Comparison of ENCODE assay signal across 20 cellular contexts in genomic region chr21:43021756-43022600, GRCh38.
"Had no signal": no experiment of that assay in that cellular context is flagged by ENCODE, and none has a peak within 500 bp of the region (broad histone marks: within the 10 kb centered on the region; RNA-seq: fewer than 3 reads in every experiment).

No MANE protein-coding gene starts in this region.

- H3K9me3 Mint-ChIP-seq: activated B cell treated with CpG ODN at 0.5 μM for 24 hours; activated naive CD4-positive, alpha-beta T cell treated with anti-CD3 and anti-CD28 coated beads, Interleukin-2, amount 50 U/mL, for 24 hours; memory B cell; natural killer cell treated with Interleukin-12 subunit alpha and Interleukin-12 subunit beta and Interleukin-15 and Interleukin-18, amount 100 ng/mL, for 72 hours; T-helper 2 cell treated with Interferon-gamma antibody and Interleukin-4, amounts not matched to agents 5 μg/mL and 100 μg/mL, for 36 hours had no signal

- H3K9me3 ChIP-seq: gastrocnemius medialis, heart right ventricle, tibial nerve, vagina had no signal

- H3K27ac Mint-ChIP-seq: activated B cell treated with CpG ODN at 0.5 μM for 24 hours; activated naive CD4-positive, alpha-beta T cell treated with anti-CD3 and anti-CD28 coated beads, Interleukin-2, amount 50 U/mL, for 24 hours; memory B cell; natural killer cell treated with Interleukin-12 subunit alpha and Interleukin-12 subunit beta and Interleukin-15 and Interleukin-18, amount 100 ng/mL, for 72 hours; T-helper 2 cell treated with Interferon-gamma antibody and Interleukin-4, amounts not matched to agents 5 μg/mL and 100 μg/mL, for 36 hours had no signal

- H3K4me3 ChIP-seq: gastrocnemius medialis, heart right ventricle, tibial nerve, vagina had no signal

- H3K27me3 ChIP-seq: gastrocnemius medialis, heart right ventricle, tibial nerve, vagina had no signal

- H3K36me3 Mint-ChIP-seq: natural killer cell treated with Interleukin-12 subunit alpha and Interleukin-12 subunit beta and Interleukin-15 and Interleukin-18, amount 100 ng/mL, for 72 hours had no signal

- H3K27me3 Mint-ChIP-seq: activated B cell treated with CpG ODN at 0.5 μM for 24 hours; activated naive CD4-positive, alpha-beta T cell treated with anti-CD3 and anti-CD28 coated beads, Interleukin-2, amount 50 U/mL, for 24 hours; memory B cell; natural killer cell treated with Interleukin-12 subunit alpha and Interleukin-12 subunit beta and Interleukin-15 and Interleukin-18, amount 100 ng/mL, for 72 hours had no signal

- H3K4me3 Mint-ChIP-seq: activated B cell treated with CpG ODN at 0.5 μM for 24 hours; activated naive CD4-positive, alpha-beta T cell treated with anti-CD3 and anti-CD28 coated beads, Interleukin-2, amount 50 U/mL, for 24 hours; memory B cell; natural killer cell treated with Interleukin-12 subunit alpha and Interleukin-12 subunit beta and Interleukin-15 and Interleukin-18, amount 100 ng/mL, for 72 hours; T-helper 2 cell treated with Interferon-gamma antibody and Interleukin-4, amounts not matched to agents 5 μg/mL and 100 μg/mL, for 36 hours had no signal

- H3K4me1 ChIP-seq: gastrocnemius medialis, heart right ventricle, vagina had no signal

- H3K4me1 Mint-ChIP-seq: activated naive CD4-positive, alpha-beta T cell treated with anti-CD3 and anti-CD28 coated beads, Interleukin-2, amount 50 U/mL, for 24 hours; memory B cell had no signal

- DNase-seq: activated B cell treated with CpG ODN at 0.5 μM for 24 hours; activated CD4-positive, alpha-beta T cell treated with anti-CD3 and anti-CD28 coated beads for 4 hours; activated CD8-positive, alpha-beta memory T cell treated with anti-CD3 and anti-CD28 coated beads, Interleukin-2, amount 50 U/mL, for 4 hours; activated effector memory CD4-positive, alpha-beta T cell treated with Interleukin-2 at 50 U/mL for 16 hours; activated T-cell treated with anti-CD3 and anti-CD28 coated beads, Interleukin-2, amount 50 U/mL, for 48 hours; effector CD4-positive, alpha-beta T cell; gastrocnemius medialis; heart right ventricle; kidney glomerular epithelial cell; left ventricle myocardium superior; occipital lobe; retina; stimulated activated naive CD8-positive, alpha-beta T cell treated with anti-CD3 and anti-CD28 coated beads, Interleukin-15, Interleukin-2, amounts not matched to agents 100 U/mL and 50 U/mL, for 24 hours; substantia nigra had no signal

- H3K27ac ChIP-seq: gastrocnemius medialis, heart right ventricle, tibial nerve, vagina had no signal
